ENCODE assay signal across 8 cellular contexts in genomic region chr17:4004517-4005295, GRCh38. TPM values are rescaled to one million over a fixed set of nuclear protein-coding genes. Genes with fewer than 3 reads are reported as not detected.
DNase-seq lines count a peak whose midpoint lies in the region; ATAC-seq and TF ChIP-seq lines count a peak whose summit lies in the region.

No MANE protein-coding gene starts in this region.

- no peak overlapping the region for H2AFZ ChIP-seq in parathyroid adenoma

- no peak for ATAC-seq in HG03095 (IDR thresholded peaks at IDR 0.05; ENCODE audit: unreplicated experiment)
- ATAC-seq in HG03025 (IDR thresholded peaks at IDR 0.05; ENCODE audit: low FRiP score, unreplicated experiment) = no peak

- no peak overlapping the region for H3K9ac ChIP-seq in parathyroid adenoma

- no peaks in the 10 kb centered on the region for H3K9me3 ChIP-seq in parathyroid adenoma (ENCODE audit: control insufficient read depth, low read length)

- TF ChIP-seq CTCF in GM12875 (IDR thresholded peaks at IDR 0.05; ENCODE audit: borderline replicate concordance, insufficient read depth, low read depth, low read length) (peak; percentile 95), fibroblast of the aortic adventitia (IDR thresholded peaks at IDR 0.05; ENCODE audit: insufficient read depth, low read length) (peak; percentile 55), parathyroid adenoma (IDR thresholded peaks at IDR 0.05) (peak; percentile 60)

- no peaks in the 10 kb centered on the region for H3K79me2 ChIP-seq in parathyroid adenoma

- DNase-seq in NOMO-1 (lab: John Stamatoyannopoulos, UW; ENCODE audit: unreplicated experiment in 2 of 2) = peak; percentile 23 to 43
- peak; percentile 80 to 81 for DNase-seq in activated T-cell treated with anti-CD3 and anti-CD28 coated beads, Interleukin-2, amount 50 U/mL, for 48 hours
- peak; percentile 21 for DNase-seq in fibroblast of the aortic adventitia (ENCODE audit: low read depth)
- no peak for DNase-seq in ureter (ENCODE audit: low spot score)

- no peak overlapping the region for H3K4me3 ChIP-seq in GM12875 (ENCODE audit: low read depth, low read length)
- no peak overlapping the region for H3K4me3 ChIP-seq in fibroblast of the aortic adventitia (ENCODE audit: low read depth, low read length)
- H3K4me3 ChIP-seq in parathyroid adenoma (ENCODE audit: low read depth, low read length) = no peak overlapping the region

- no peaks in the 10 kb centered on the region for H3K27me3 ChIP-seq in parathyroid adenoma (ENCODE audit: control insufficient read depth, insufficient read depth, low read length)

- no peak overlapping the region for H3K4me2 ChIP-seq in parathyroid adenoma (ENCODE audit: low read length)

- no peaks in the 10 kb centered on the region for H3K4me1 ChIP-seq in parathyroid adenoma

- no peak overlapping the region for H3K27ac ChIP-seq in parathyroid adenoma

- no peaks in the 10 kb centered on the region for H3K36me3 ChIP-seq in parathyroid adenoma (ENCODE audit: control insufficient read depth, insufficient read depth, low read length)

RNA-seq across cellular contexts. Expression of gene ATP2A3, which starts 40.5 kb away (rescaled TPM):
- 2.0 and 2.3 TPM in 2 replicates for total RNA-seq in fibroblast of the aortic adventitia (ENCODE audit: low replicate concordance)
- total RNA-seq in ureter = 36.3 TPM

Comparison
In these comparisons a context has a peak if more than half of its experiments do, and no peak if none do; other contexts are left out.
1. RNA of gene ATP2A3, which starts 40.5 kb away (total RNA-seq): 36.3 TPM in ureter (single experiment); 2.0 to 2.3 TPM in fibroblast of the aortic adventitia; every median in the first group is over 10 times any median in the second.
2. Peak in every context shown above with its lines, with median percentiles within 50 percentile points of each other: CTCF ChIP-seq.